Comparison of ENCODE assay signal across 9 cellular contexts in the genomic region with DNA sequence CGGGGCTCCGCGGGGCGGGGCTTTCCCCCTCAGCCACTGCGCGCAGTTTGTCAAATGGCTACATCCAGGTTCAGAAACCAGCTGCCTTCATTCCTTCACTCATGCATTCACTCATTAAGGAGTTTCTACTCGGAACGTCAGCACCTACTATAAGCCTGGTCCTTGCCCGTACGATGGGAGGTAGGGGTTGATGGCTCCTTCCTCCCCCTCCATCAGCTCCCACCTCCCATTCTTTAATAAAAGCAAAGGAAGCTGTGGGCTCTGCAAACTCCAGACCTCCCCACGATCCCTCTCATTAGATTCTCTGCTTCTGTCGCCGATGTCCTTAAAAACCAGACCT. TPM values are rescaled to one million over a fixed set of nuclear protein-coding genes. Genes with fewer than 3 reads are reported as not detected.
A peak's percentile ranks its signal among the peaks of the same experiment; 100 is the strongest.
DNase-seq lines count a peak whose midpoint lies in the region; ATAC-seq and TF ChIP-seq lines count a peak whose summit lies in the region.
"Had no signal": no experiment of that assay in that cellular context is flagged by ENCODE, and none has a peak within 500 bp of the region (broad histone marks: within the 10 kb centered on the region; RNA-seq: fewer than 3 reads in every experiment).

No MANE protein-coding gene starts in this region.

- peaks cover 36% of the 10 kb centered on the region for H3K4me1 Mint-ChIP-seq in activated naive CD4-positive, alpha-beta T cell treated with anti-CD3 and anti-CD28 coated beads, Interleukin-2, amount 10 ng/mL, durations not matched to agents 7 days and 5 days
- H3K4me1 Mint-ChIP-seq in memory B cell (peaks cover 12% of the 10 kb centered on the region), type B pancreatic cell (ENCODE audit: unreplicated experiment) (peaks cover 7% of the 10 kb centered on the region)

- H3K27me3 Mint-ChIP-seq in activated naive CD4-positive, alpha-beta T cell treated with anti-CD3 and anti-CD28 coated beads, Interleukin-2, amount 10 ng/mL, durations not matched to agents 7 days and 5 days, result peaks cover 43% of the 10 kb centered on the region
- H3K27me3 Mint-ChIP-seq in memory B cell (peaks cover 11% of the 10 kb centered on the region), type B pancreatic cell (peaks cover 33% of the 10 kb centered on the region)

- ATAC-seq in memory B cell (ENCODE audit: low read depth) (no peak), GM21526 (IDR thresholded peaks at IDR 0.05; ENCODE audit: low FRiP score, unreplicated experiment) (no peak)

- peak overlapping the region; percentile 62 for H3K4me3 Mint-ChIP-seq in activated naive CD4-positive, alpha-beta T cell treated with anti-CD3 and anti-CD28 coated beads, Interleukin-2, amount 10 ng/mL, durations not matched to agents 7 days and 5 days
- H3K4me3 Mint-ChIP-seq in memory B cell, result peak overlapping the region; percentile 80
- H3K4me3 Mint-ChIP-seq in type B pancreatic cell, result peak overlapping the region; percentile 86

- CTCF ChIA-PET in activated naive CD4-positive, alpha-beta T cell treated with anti-CD3 and anti-CD28 coated beads, Interleukin-2, amount 10 ng/mL, durations not matched to agents 7 days and 5 days (lab: Charles Lee), result interaction anchor here (0.7 to 3.1 kb wide), 4 partner anchors 22 to 376 kb away, joined by 4 to 18 read pairs (median 5); no protein-coding TSS in a partner anchor

- H3K4me3 ChIP-seq in astrocyte of the cerebellum (ENCODE audit: low read depth, low read length), result peak overlapping the region; percentile 37

- in situ Hi-C loops in astrocyte of the cerebellum (cut with HindIII; ENCODE audit: low sequenced_read_pairs), result loop anchor here (10.0 kb wide), 1 partner anchor 91 kb away; no protein-coding TSS in a partner anchor

- no peak for DNase-seq in activated naive CD4-positive, alpha-beta T cell treated with anti-CD3 and anti-CD28 coated beads, Interleukin-2, amount 10 ng/mL, durations not matched to agents 7 days and 5 days
- no peak for DNase-seq in activated naive CD4-positive, alpha-beta T cell treated with Interleukin-2 at 50 U/mL for 16 hours
- peak; percentile 6 for DNase-seq in astrocyte of the cerebellum (ENCODE audit: low read depth)
- DNase-seq in memory B cell (ENCODE audit: low spot score in 2 of 2), result no peak
- no peak for DNase-seq in type B pancreatic cell (ENCODE audit: extremely low spot score, unreplicated experiment)
- no peak for DNase-seq in ecto neural progenitor cell (ENCODE audit: low spot score)
- no peak for DNase-seq in stimulated activated CD4-positive, alpha-beta T cell treated with anti-CD3 and anti-CD28 coated beads, Interleukin-4, amount 100 ng/mL, for 1 hour

- H3K27ac Mint-ChIP-seq in activated naive CD4-positive, alpha-beta T cell treated with anti-CD3 and anti-CD28 coated beads, Interleukin-2, amount 10 ng/mL, durations not matched to agents 7 days and 5 days, result no peak overlapping the region
- peak overlapping the region; percentile 90 for H3K27ac Mint-ChIP-seq in memory B cell
- H3K27ac Mint-ChIP-seq in type B pancreatic cell, result peak overlapping the region; percentile 16

- TF ChIP-seq CTCF in astrocyte of the cerebellum (IDR thresholded peaks at IDR 0.05; ENCODE audit: low read depth, low read length, missing control alignments) (no peak), type B pancreatic cell (conservative IDR thresholded peaks at IDR 0.05) (no peak)

- peaks cover 2% of the 10 kb centered on the region for H3K9me3 Mint-ChIP-seq in activated naive CD4-positive, alpha-beta T cell treated with anti-CD3 and anti-CD28 coated beads, Interleukin-2, amount 10 ng/mL, durations not matched to agents 7 days and 5 days
- H3K9me3 Mint-ChIP-seq in memory B cell, result no peaks in the 10 kb centered on the region
- no peaks in the 10 kb centered on the region for H3K9me3 Mint-ChIP-seq in type B pancreatic cell

- H3K36me3 Mint-ChIP-seq in activated naive CD4-positive, alpha-beta T cell treated with anti-CD3 and anti-CD28 coated beads, Interleukin-2, amount 10 ng/mL, durations not matched to agents 7 days and 5 days, result no peaks in the 10 kb centered on the region
- H3K36me3 Mint-ChIP-seq in memory B cell (no peaks in the 10 kb centered on the region), type B pancreatic cell (no peaks in the 10 kb centered on the region)

RNA-seq across cellular contexts. Expression of a gene that starts 0.3 kb away (rescaled TPM):
- total RNA-seq in type B pancreatic cell (ENCODE audit: low replicate concordance), result 4.4 and 4.5 TPM in 2 replicates

RNA-seq across cellular contexts. Expression of a gene that starts 7.0 kb away (rescaled TPM):
- total RNA-seq in type B pancreatic cell (ENCODE audit: low replicate concordance), result 0.29 and 2.2 TPM in 2 replicates
- total RNA-seq: renal cortical epithelial cell had no signal
